In genomic region chrX:13721371-13721770, GRCh38 we compare ENCODE assay signal across 13 cellular contexts. TPM values are rescaled to one million over a fixed set of nuclear protein-coding genes. Genes with fewer than 3 reads are reported as not detected.
DNase-seq lines count a peak whose midpoint lies in the region; ATAC-seq and TF ChIP-seq lines count a peak whose summit lies in the region.
"Had no signal": no experiment of that assay in that cellular context is flagged by ENCODE, and none has a peak within 500 bp of the region (broad histone marks: within the 10 kb centered on the region; RNA-seq: fewer than 3 reads in every experiment).

No MANE protein-coding gene starts in this region.

- H3K27ac Mint-ChIP-seq in type B pancreatic cell: peak overlapping the region; percentile 78
- H3K27ac Mint-ChIP-seq: activated naive CD4-positive, alpha-beta T cell treated with anti-CD3 and anti-CD28 coated beads for 36 hours had no signal

- intact Hi-C loops in breast epithelium (cut with DNase I; ENCODE audit: low total_unique reads) (no loop called here), mammary epithelial cell (cut with micrococcal nuclease) (no loop called here)

- no peak for TF ChIP-seq POLR2A in breast epithelium (IDR thresholded peaks at IDR 0.05)

- no peak for ATAC-seq in GM21576 (IDR thresholded peaks at IDR 0.05; ENCODE audit: unreplicated experiment)
- ATAC-seq in HG03108 (IDR thresholded peaks at IDR 0.05; ENCODE audit: unreplicated experiment): no peak

- H3K27me3 ChIP-seq in breast epithelium (no peaks in the 10 kb centered on the region), mammary epithelial cell (ENCODE audit: insufficient read depth, low read length) (no peaks in the 10 kb centered on the region), OCI-LY1 (ENCODE audit: insufficient read depth, low read length) (no peaks in the 10 kb centered on the region)
- H3K27me3 ChIP-seq: pancreas had no signal

- DNase-seq in breast epithelium (ENCODE audit: low spot score in 2 of 2) (no peak), mammary epithelial cell (no peak), iris pigment epithelial cell (ENCODE audit: low read depth) (peak; percentile 13), type B pancreatic cell (ENCODE audit: extremely low spot score, unreplicated experiment) (no peak)
- no peak for DNase-seq in activated CD8-positive, alpha-beta memory T cell treated with anti-CD3 and anti-CD28 coated beads, Interleukin-2, amount 50 U/mL, for 48 hours
- DNase-seq: activated CD8-positive, alpha-beta memory T cell treated with anti-CD3 and anti-CD28 coated beads for 24 hours; activated naive CD4-positive, alpha-beta T cell treated with anti-CD3 and anti-CD28 coated beads for 36 hours; cerebellar nuclear complex; pancreas; T1000 had no signal

- H3K36me3 ChIP-seq in breast epithelium (no peaks in the 10 kb centered on the region), mammary epithelial cell (ENCODE audit: insufficient read depth, low read length) (peaks cover 21% of the 10 kb centered on the region), OCI-LY1 (ENCODE audit: insufficient read depth, low read length) (peaks cover 52% of the 10 kb centered on the region)

- H3K79me2 ChIP-seq in mammary epithelial cell (ENCODE audit: insufficient read depth, low read length) (peaks cover 75% of the 10 kb centered on the region), OCI-LY1 (ENCODE audit: insufficient read depth, low read length) (peaks cover 11% of the 10 kb centered on the region)

- H4K20me1 ChIP-seq in mammary epithelial cell (ENCODE audit: insufficient read depth, low read length): no peaks in the 10 kb centered on the region
- no peaks in the 10 kb centered on the region for H4K20me1 ChIP-seq in OCI-LY1 (ENCODE audit: insufficient read depth, low read length)

- no peak overlapping the region for H3K4me3 Mint-ChIP-seq in type B pancreatic cell
- H3K4me3 Mint-ChIP-seq: activated naive CD4-positive, alpha-beta T cell treated with anti-CD3 and anti-CD28 coated beads for 36 hours had no signal

- H3K4me3 ChIP-seq in breast epithelium: no peak overlapping the region
- no peak overlapping the region for H3K4me3 ChIP-seq in mammary epithelial cell (replicated peaks in 1 of 3; ENCODE audit: insufficient read depth in 1 of 3, low read depth in 2 of 3, low read length in 3 of 3)
- H3K4me3 ChIP-seq in OCI-LY1 (ENCODE audit: low read depth, low read length, poor library complexity, severe bottlenecking): no peak overlapping the region
- H3K4me3 ChIP-seq: pancreas had no signal

- no peak overlapping the region for H3K9ac ChIP-seq in mammary epithelial cell (ENCODE audit: insufficient read depth, low read length)
- H3K9ac ChIP-seq in OCI-LY1 (ENCODE audit: low read length): no peak overlapping the region

- H3K9me3 Mint-ChIP-seq in type B pancreatic cell: peaks cover 13% of the 10 kb centered on the region

- dilution Hi-C loops in mammary epithelial cell (cut with HindIII; ENCODE audit: low sequenced_read_pairs): no loop called here

- H2AFZ ChIP-seq in mammary epithelial cell (ENCODE audit: low read depth, low read length) (no peak overlapping the region), OCI-LY1 (ENCODE audit: low read length) (no peak overlapping the region)

- H3K36me3 Mint-ChIP-seq in type B pancreatic cell: peaks cover 23% of the 10 kb centered on the region

- no peaks in the 10 kb centered on the region for H3K27me3 Mint-ChIP-seq in type B pancreatic cell

- no peaks in the 10 kb centered on the region for H3K9me2 ChIP-seq in OCI-LY1 (ENCODE audit: low read depth, low read length)

- H3K9me3 ChIP-seq in breast epithelium (no peaks in the 10 kb centered on the region), mammary epithelial cell (replicated peaks; ENCODE audit: insufficient read depth, low read length) (no peaks in the 10 kb centered on the region), OCI-LY1 (ENCODE audit: low read length) (no peaks in the 10 kb centered on the region)
- H3K9me3 ChIP-seq: pancreas had no signal

- no peaks in the 10 kb centered on the region for H3F3A ChIP-seq in OCI-LY1 (ENCODE audit: insufficient read depth, low read length)

- H3K4me1 Mint-ChIP-seq in type B pancreatic cell (ENCODE audit: unreplicated experiment): no peaks in the 10 kb centered on the region

- TF ChIP-seq CTCF in breast epithelium (IDR thresholded peaks at IDR 0.05) (no peak), mammary epithelial cell (conservative IDR thresholded peaks at IDR 0.05 in 1 of 2, IDR thresholded peaks at IDR 0.05 in 1 of 2; ENCODE audit: extremely low read depth in 1 of 2, insufficient read depth in 1 of 2, low read depth in 1 of 2, low read length in 2 of 2) (no peak), OCI-LY1 (IDR thresholded peaks at IDR 0.05; ENCODE audit: low read length) (no peak), type B pancreatic cell (conservative IDR thresholded peaks at IDR 0.05) (no peak)

- H3K4me1 ChIP-seq in breast epithelium (no peaks in the 10 kb centered on the region), mammary epithelial cell (ENCODE audit: insufficient read depth, low read length) (no peaks in the 10 kb centered on the region), OCI-LY1 (ENCODE audit: insufficient read depth, low read length, severe bottlenecking) (peaks cover 30% of the 10 kb centered on the region)

- CTCF ChIA-PET in mammary epithelial cell (lab: Charles Lee; ENCODE audit: low non-redundant PET): no interaction called here

- H3K4me2 ChIP-seq in mammary epithelial cell (ENCODE audit: insufficient read depth, low read depth, low read length) (no peak overlapping the region), OCI-LY1 (ENCODE audit: low read length) (no peak overlapping the region)

- in situ Hi-C loops in mammary epithelial cell (cut with MboI; ENCODE audit: low sequenced_read_pairs in 2 of 2): no loop called here

- H3K27ac ChIP-seq in breast epithelium: peak overlapping the region; percentile 13 to 60
- H3K27ac ChIP-seq in mammary epithelial cell (ENCODE audit: insufficient read depth, low read depth, low read length): no peak overlapping the region
- peak overlapping the region; percentile 68 for H3K27ac ChIP-seq in OCI-LY1 (ENCODE audit: low read depth, low read length, poor library complexity, severe bottlenecking)

- 94% methylated on average over 4 of the region's 4 CpGs for WGBS in mammary epithelial cell (ENCODE audit: low coverage, missing lambda C conversion rate)

- BruUV-seq in mammary epithelial cell (replicated peaks; lab: Mats Ljungman, UMichigan): no TSS peak

RNA-seq across cellular contexts. Expression of gene TRAPPC2, which starts 13.0 kb away (rescaled TPM):
- total RNA-seq in breast epithelium (10 to 100 TPM in 2 of 3 donors, 1 to 10 TPM in 1; 8.2 to 25.3 (median 21.0) TPM), mammary epithelial cell (10 to 100 TPM; 25.3 to 31.2 TPM), type B pancreatic cell (ENCODE audit: low replicate concordance) (15.5 and 21.5 TPM in 2 replicates)
- polyA plus RNA-seq in mammary epithelial cell: 13.9 TPM
- polyA minus RNA-seq in mammary epithelial cell: 20.3 TPM

RNA-seq across cellular contexts. Expression of gene OFD1, which starts 13.2 kb away (rescaled TPM):
- total RNA-seq in breast epithelium (100 to 1,000 TPM in 1 of 3 donors, 10 to 100 TPM in 2; 10.7 to 136 (median 48.8) TPM), mammary epithelial cell (10 to 100 TPM; 39.3 to 42.0 TPM), type B pancreatic cell (ENCODE audit: low replicate concordance) (37.7 and 42.3 TPM in 2 replicates)
- 12.5 TPM for polyA plus RNA-seq in mammary epithelial cell
- 3.2 TPM for polyA minus RNA-seq in mammary epithelial cell

RNA-seq across cellular contexts. Expression of gene RAB9A, which starts 32.4 kb away (rescaled TPM):
- total RNA-seq in breast epithelium (10 to 100 TPM; 41.0 to 63.4 (median 43.2) TPM), mammary epithelial cell (10 to 100 TPM; 37.2 to 42.2 TPM), type B pancreatic cell (ENCODE audit: low replicate concordance) (26.4 and 43.3 TPM in 2 replicates)
- polyA plus RNA-seq in mammary epithelial cell: 31.8 TPM
- polyA minus RNA-seq in mammary epithelial cell: 9.4 TPM
